In the genomic region with DNA sequence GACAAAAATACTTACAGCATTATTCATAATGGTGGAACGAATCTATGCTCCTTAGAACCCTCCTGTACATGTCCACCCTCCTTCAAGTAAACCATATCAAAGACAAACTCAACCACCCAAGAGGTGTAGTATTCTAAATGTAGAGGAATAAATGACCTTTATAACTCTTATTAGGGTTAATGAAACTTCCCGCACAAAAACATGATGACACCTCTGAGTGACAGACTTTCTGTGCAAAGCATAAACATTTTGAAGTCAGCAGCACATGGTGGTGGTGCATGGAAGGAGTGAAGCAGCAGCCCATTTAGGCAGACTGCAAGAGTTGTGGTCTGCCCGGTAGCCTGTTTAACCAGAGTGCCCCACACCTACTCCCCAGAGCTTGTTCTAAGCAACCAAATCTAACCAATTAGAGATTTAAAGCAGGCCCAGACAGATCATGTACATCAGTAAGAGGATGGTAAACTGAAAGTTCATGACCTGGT, we compare ENCODE assay signal across 8 cellular contexts. TPM values are rescaled to one million over a fixed set of nuclear protein-coding genes. Genes with fewer than 3 reads are reported as not detected.
A peak's percentile ranks its signal among the peaks of the same experiment; 100 is the strongest.
DNase-seq lines count a peak whose midpoint lies in the region; ATAC-seq and TF ChIP-seq lines count a peak whose summit lies in the region.

No MANE protein-coding gene starts in this region.

- DNase-seq in RWPE2 (ENCODE audit: low spot score) (no peak), esophagus muscularis mucosa (ENCODE audit: extremely low spot score) (no peak), inferior parietal cortex (ENCODE audit: extremely low spot score) (no peak)

- no peaks in the 10 kb centered on the region for H3K27me3 ChIP-seq in RWPE2 (ENCODE audit: insufficient read depth, poor library complexity, severe bottlenecking)
- peaks cover 0 to 7% (median 0%) of the 10 kb centered on the region in 4 donors for H3K27me3 ChIP-seq in esophagus muscularis mucosa
- H3K27me3 ChIP-seq in skeletal muscle tissue (ENCODE audit: control insufficient read depth in 3 of 3, insufficient read depth in 3 of 3, low read length in 3 of 3): no peaks in the 10 kb centered on the region

- TF ChIP-seq CTCF in RWPE2 (IDR thresholded peaks at IDR 0.05; ENCODE audit: poor library complexity, severe bottlenecking): no peak
- TF ChIP-seq CTCF in esophagus muscularis mucosa (IDR thresholded peaks at IDR 0.05): no peak

- TF ChIP-seq EP300 in esophagus muscularis mucosa (IDR thresholded peaks at IDR 0.05): no peak

- H3K27ac ChIP-seq in RWPE2 (ENCODE audit: poor library complexity, severe bottlenecking) (no peak overlapping the region), esophagus muscularis mucosa (replicated peaks in 1 of 4) (peak overlapping the region; percentile 79 to 83 (median 81)), skeletal muscle tissue (ENCODE audit: low read depth, low read length) (peak overlapping the region; percentile 98)

- intact Hi-C loops in esophagus muscularis mucosa (cut with DNase I): loop anchor here (5.0 kb wide), 1 partner anchor 51 kb away; the partner anchor contains the start of gene SENP1

- TF ChIP-seq POLR2A in esophagus muscularis mucosa (IDR thresholded peaks at IDR 0.05; ENCODE audit: low read depth): no peak

- H3K4me3 ChIP-seq in RWPE2 (ENCODE audit: severe bottlenecking) (peak overlapping the region; percentile 71), esophagus muscularis mucosa (peak overlapping the region; percentile 68 to 81 (median 74)), skeletal muscle tissue (ENCODE audit: low read length in 3 of 3) (peak overlapping the region; percentile 90 to 98 (median 98))

- peaks cover 5% of the 10 kb centered on the region for H3K4me1 ChIP-seq in RWPE2 (ENCODE audit: insufficient read depth, poor library complexity, severe bottlenecking)
- peaks cover 15 to 34% (median 19%) of the 10 kb centered on the region in 4 donors for H3K4me1 ChIP-seq in esophagus muscularis mucosa
- H3K4me1 ChIP-seq in skeletal muscle tissue (ENCODE audit: control insufficient read depth in 3 of 3, insufficient read depth in 3 of 3, low read length in 3 of 3): peaks cover 27 to 42% (median 30%) of the 10 kb centered on the region in 3 donors

- ATAC-seq in GM21528 (IDR thresholded peaks at IDR 0.05; ENCODE audit: low FRiP score, unreplicated experiment): peak; percentile 9
- no peak for ATAC-seq in RWPE2 (ENCODE audit: low read depth)
- ATAC-seq in GM21619 (IDR thresholded peaks at IDR 0.05; ENCODE audit: unreplicated experiment): no peak
- no peak for ATAC-seq in GM19328 (IDR thresholded peaks at IDR 0.05; ENCODE audit: unreplicated experiment)
- ATAC-seq in GM21390 (IDR thresholded peaks at IDR 0.05; ENCODE audit: unreplicated experiment): no peak

- 67% methylated on average over 3 of the region's 3 CpGs for WGBS in esophagus muscularis mucosa

- peak overlapping the region; percentile 57 to 99 (median 96) for H3K9ac ChIP-seq in skeletal muscle tissue (ENCODE audit: low read depth in 1 of 3, low read length in 3 of 3)

- peaks cover 13% of the 10 kb centered on the region for H3K36me3 ChIP-seq in RWPE2 (ENCODE audit: low read depth)
- H3K36me3 ChIP-seq in esophagus muscularis mucosa: peaks cover 3 to 5% (median 4%) of the 10 kb centered on the region in 4 donors
- peaks cover 0 to 5% (median 2%) of the 10 kb centered on the region in 3 donors for H3K36me3 ChIP-seq in skeletal muscle tissue (ENCODE audit: control insufficient read depth in 3 of 3, insufficient read depth in 3 of 3, low read length in 3 of 3)

- H3K9me3 ChIP-seq in RWPE2 (ENCODE audit: severe bottlenecking) (no peaks in the 10 kb centered on the region), esophagus muscularis mucosa (no peaks in the 10 kb centered on the region), skeletal muscle tissue (ENCODE audit: control insufficient read depth in 3 of 3, low read length in 3 of 3) (no peaks in the 10 kb centered on the region)

RNA-seq across cellular contexts. Expression of gene ASB8, which starts 0.6 kb away (rescaled TPM):
- total RNA-seq in esophagus muscularis mucosa: 10 to 100 TPM; 32.1 to 40.9 (median 36.2) TPM
- 32.9 TPM for total RNA-seq in skeletal muscle tissue

RNA-seq across cellular contexts. Expression of gene CCDC184, which starts 25.5 kb away (rescaled TPM):
- 1 to 10 TPM in 3 of 4 donors, under 1 TPM in 1; 0.66 to 2.5 (median 1.7) TPM for total RNA-seq in esophagus muscularis mucosa
- total RNA-seq in skeletal muscle tissue: 0.52 TPM

RNA-seq across cellular contexts. Expression of gene PFKM, which starts 38.8 kb away (rescaled TPM):
- total RNA-seq in esophagus muscularis mucosa (10 to 100 TPM; 55.6 to 71.3 (median 63.4) TPM), skeletal muscle tissue (304 TPM)

RNA-seq across cellular contexts. Expression of gene OR10AD1, which starts 45.2 kb away (rescaled TPM):
- total RNA-seq in esophagus muscularis mucosa: not detected
- total RNA-seq in skeletal muscle tissue: not detected

RNA-seq across cellular contexts. Expression of gene SENP1, which starts 52.1 kb away (rescaled TPM):
- total RNA-seq in esophagus muscularis mucosa: 10 to 100 TPM; 12.9 to 19.2 (median 14.3) TPM
- total RNA-seq in skeletal muscle tissue: 15.1 TPM
